ENCODE assay signal across 2 cellular contexts in genomic region chr21:29762570-29763082, GRCh38.
TF ChIP-seq lines count a peak whose summit lies in the region.

No MANE protein-coding gene starts in this region.

TF ChIP-seq in GM23338, 12 proteins besides CTCF, POLR2A, EP300 and RAD21 (continued from another document):
- TF ChIP-seq, protein P1, sequence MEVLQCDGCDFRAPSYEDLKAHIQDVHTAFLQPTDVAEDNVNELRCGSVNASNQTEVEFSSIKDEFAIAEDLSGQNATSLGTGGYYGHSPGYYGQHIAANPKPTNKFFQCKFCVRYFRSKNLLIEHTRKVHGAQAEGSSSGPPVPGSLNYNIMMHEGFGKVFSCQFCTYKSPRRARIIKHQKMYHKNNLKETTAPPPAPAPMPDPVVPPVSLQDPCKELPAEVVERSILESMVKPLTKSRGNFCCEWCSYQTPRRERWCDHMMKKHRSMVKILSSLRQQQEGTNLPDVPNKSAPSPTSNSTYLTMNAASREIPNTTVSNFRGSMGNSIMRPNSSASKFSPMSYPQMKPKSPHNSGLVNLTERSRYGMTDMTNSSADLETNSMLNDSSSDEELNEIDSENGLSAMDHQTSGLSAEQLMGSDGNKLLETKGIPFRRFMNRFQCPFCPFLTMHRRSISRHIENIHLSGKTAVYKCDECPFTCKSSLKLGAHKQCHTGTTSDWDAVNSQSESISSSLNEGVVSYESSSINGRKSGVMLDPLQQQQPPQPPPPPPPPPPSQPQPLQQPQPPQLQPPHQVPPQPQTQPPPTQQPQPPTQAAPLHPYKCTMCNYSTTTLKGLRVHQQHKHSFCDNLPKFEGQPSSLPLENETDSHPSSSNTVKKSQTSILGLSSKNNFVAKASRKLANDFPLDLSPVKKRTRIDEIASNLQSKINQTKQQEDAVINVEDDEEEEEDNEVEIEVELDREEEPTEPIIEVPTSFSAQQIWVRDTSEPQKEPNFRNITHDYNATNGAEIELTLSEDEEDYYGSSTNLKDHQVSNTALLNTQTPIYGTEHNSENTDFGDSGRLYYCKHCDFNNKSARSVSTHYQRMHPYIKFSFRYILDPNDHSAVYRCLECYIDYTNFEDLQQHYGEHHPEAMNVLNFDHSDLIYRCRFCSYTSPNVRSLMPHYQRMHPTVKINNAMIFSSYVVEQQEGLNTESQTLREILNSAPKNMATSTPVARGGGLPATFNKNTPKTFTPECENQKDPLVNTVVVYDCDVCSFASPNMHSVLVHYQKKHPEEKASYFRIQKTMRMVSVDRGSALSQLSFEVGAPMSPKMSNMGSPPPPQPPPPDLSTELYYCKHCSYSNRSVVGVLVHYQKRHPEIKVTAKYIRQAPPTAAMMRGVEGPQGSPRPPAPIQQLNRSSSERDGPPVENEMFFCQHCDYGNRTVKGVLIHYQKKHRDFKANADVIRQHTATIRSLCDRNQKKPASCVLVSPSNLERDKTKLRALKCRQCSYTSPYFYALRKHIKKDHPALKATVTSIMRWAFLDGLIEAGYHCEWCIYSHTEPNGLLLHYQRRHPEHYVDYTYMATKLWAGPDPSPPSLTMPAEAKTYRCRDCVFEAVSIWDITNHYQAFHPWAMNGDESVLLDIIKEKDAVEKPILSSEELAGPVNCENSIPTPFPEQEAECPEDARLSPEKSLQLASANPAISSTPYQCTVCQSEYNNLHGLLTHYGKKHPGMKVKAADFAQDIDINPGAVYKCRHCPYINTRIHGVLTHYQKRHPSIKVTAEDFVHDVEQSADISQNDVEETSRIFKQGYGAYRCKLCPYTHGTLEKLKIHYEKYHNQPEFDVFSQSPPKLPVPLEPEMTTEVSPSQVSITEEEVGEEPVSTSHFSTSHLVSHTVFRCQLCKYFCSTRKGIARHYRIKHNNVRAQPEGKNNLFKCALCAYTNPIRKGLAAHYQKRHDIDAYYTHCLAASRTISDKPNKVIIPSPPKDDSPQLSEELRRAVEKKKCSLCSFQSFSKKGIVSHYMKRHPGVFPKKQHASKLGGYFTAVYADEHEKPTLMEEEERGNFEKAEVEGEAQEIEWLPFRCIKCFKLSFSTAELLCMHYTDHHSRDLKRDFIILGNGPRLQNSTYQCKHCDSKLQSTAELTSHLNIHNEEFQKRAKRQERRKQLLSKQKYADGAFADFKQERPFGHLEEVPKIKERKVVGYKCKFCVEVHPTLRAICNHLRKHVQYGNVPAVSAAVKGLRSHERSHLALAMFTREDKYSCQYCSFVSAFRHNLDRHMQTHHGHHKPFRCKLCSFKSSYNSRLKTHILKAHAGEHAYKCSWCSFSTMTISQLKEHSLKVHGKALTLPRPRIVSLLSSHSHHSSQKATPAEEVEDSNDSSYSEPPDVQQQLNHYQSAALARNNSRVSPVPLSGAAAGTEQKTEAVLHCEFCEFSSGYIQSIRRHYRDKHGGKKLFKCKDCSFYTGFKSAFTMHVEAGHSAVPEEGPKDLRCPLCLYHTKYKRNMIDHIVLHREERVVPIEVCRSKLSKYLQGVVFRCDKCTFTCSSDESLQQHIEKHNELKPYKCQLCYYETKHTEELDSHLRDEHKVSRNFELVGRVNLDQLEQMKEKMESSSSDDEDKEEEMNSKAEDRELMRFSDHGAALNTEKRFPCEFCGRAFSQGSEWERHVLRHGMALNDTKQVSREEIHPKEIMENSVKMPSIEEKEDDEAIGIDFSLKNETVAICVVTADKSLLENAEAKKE (CRISPR knock-in tag; IDR thresholded peaks at IDR 0.05) = no peak
- TF ChIP-seq POLR2AphosphoS5 (IDR thresholded peaks at IDR 0.05; ENCODE audit: low read depth) (no peak), JUNB (IDR thresholded peaks at IDR 0.05; ENCODE audit: unreplicated experiment) (no peak), ZNF114 (CRISPR knock-in tag; IDR thresholded peaks at IDR 0.05) (no peak), ZNF331 (CRISPR knock-in tag; IDR thresholded peaks at IDR 0.05; ENCODE audit: low read depth) (no peak), EZH2 (IDR thresholded peaks at IDR 0.05; ENCODE audit: low read depth, unreplicated experiment) (no peak), EZH2phosphoT487 (IDR thresholded peaks at IDR 0.05; ENCODE audit: unreplicated experiment) (no peak), CREB1 (CRISPR knock-in tag; IDR thresholded peaks at IDR 0.05; ENCODE audit: low read depth) (no peak), REST (IDR thresholded peaks at IDR 0.05; ENCODE audit: unreplicated experiment) (no peak)
- TF ChIP-seq, protein P2, sequence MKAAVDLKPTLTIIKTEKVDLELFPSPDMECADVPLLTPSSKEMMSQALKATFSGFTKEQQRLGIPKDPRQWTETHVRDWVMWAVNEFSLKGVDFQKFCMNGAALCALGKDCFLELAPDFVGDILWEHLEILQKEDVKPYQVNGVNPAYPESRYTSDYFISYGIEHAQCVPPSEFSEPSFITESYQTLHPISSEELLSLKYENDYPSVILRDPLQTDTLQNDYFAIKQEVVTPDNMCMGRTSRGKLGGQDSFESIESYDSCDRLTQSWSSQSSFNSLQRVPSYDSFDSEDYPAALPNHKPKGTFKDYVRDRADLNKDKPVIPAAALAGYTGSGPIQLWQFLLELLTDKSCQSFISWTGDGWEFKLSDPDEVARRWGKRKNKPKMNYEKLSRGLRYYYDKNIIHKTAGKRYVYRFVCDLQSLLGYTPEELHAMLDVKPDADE (IDR thresholded peaks at IDR 0.05) = no peak

TF ChIP-seq in K562, 482 proteins besides CTCF, POLR2A, EP300 and RAD21:
- TF ChIP-seq E4F1 (CRISPR knock-in tag; IDR thresholded peaks at IDR 0.05; ENCODE audit: borderline replicate concordance) (no peak), ZNF316 (IDR thresholded peaks at IDR 0.05) (peak; percentile 52; the same call in 1 of the 2 replicates), CBFA2T2 (conservative IDR thresholded peaks at IDR 0.05) (no peak), MEIS2 (IDR thresholded peaks at IDR 0.05; ENCODE audit: partially characterized antibody) (peak; percentile 60), ZNF224 (CRISPR knock-in tag; IDR thresholded peaks at IDR 0.05) (no peak), NFE2 (IDR thresholded peaks at IDR 0.05; ENCODE audit: low read depth) (peak; percentile 28; the same call in 1 of the 2 replicates), ZBTB43 (CRISPR knock-in tag; IDR thresholded peaks at IDR 0.05) (no peak), ZBTB8A (IDR thresholded peaks at IDR 0.05; ENCODE audit: partially characterized antibody) (no peak), CCNT2 (IDR thresholded peaks at IDR 0.05; ENCODE audit: borderline replicate concordance, extremely low read depth, insufficient read length, low read depth, low read length) (no peak), EP400 (IDR thresholded peaks at IDR 0.05) (no peak), PKNOX1 (IDR thresholded peaks at IDR 0.05) (0 out of 2 replicates have a peak, but pooled peaks have one; percentile 21), C11orf30 (IDR thresholded peaks at IDR 0.05; ENCODE audit: low read depth) (peak; percentile 60; the same call in 1 of the 2 replicates), MAFG (tag; conservative IDR thresholded peaks at IDR 0.05) (peak; percentile 26; the same call in 1 of the 2 replicates), NFRKB (IDR thresholded peaks at IDR 0.05; ENCODE audit: low read depth) (no peak)
- TF ChIP-seq, protein P3, sequence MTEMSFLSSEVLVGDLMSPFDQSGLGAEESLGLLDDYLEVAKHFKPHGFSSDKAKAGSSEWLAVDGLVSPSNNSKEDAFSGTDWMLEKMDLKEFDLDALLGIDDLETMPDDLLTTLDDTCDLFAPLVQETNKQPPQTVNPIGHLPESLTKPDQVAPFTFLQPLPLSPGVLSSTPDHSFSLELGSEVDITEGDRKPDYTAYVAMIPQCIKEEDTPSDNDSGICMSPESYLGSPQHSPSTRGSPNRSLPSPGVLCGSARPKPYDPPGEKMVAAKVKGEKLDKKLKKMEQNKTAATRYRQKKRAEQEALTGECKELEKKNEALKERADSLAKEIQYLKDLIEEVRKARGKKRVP (CRISPR knock-in tag; IDR thresholded peaks at IDR 0.05) = no peak
- TF ChIP-seq, protein P4, sequence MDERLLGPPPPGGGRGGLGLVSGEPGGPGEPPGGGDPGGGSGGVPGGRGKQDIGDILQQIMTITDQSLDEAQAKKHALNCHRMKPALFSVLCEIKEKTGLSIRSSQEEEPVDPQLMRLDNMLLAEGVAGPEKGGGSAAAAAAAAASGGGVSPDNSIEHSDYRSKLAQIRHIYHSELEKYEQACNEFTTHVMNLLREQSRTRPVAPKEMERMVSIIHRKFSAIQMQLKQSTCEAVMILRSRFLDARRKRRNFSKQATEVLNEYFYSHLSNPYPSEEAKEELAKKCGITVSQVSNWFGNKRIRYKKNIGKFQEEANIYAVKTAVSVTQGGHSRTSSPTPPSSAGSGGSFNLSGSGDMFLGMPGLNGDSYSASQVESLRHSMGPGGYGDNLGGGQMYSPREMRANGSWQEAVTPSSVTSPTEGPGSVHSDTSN (CRISPR knock-in tag; IDR thresholded peaks at IDR 0.05; ENCODE audit: low read depth) = no peak
- TF ChIP-seq, protein P4 (tag; conservative IDR thresholded peaks at IDR 0.05; ENCODE audit: low read depth) = peak; percentile 79
